16 cellular contexts compared by ENCODE assay signal in the genomic region with DNA sequence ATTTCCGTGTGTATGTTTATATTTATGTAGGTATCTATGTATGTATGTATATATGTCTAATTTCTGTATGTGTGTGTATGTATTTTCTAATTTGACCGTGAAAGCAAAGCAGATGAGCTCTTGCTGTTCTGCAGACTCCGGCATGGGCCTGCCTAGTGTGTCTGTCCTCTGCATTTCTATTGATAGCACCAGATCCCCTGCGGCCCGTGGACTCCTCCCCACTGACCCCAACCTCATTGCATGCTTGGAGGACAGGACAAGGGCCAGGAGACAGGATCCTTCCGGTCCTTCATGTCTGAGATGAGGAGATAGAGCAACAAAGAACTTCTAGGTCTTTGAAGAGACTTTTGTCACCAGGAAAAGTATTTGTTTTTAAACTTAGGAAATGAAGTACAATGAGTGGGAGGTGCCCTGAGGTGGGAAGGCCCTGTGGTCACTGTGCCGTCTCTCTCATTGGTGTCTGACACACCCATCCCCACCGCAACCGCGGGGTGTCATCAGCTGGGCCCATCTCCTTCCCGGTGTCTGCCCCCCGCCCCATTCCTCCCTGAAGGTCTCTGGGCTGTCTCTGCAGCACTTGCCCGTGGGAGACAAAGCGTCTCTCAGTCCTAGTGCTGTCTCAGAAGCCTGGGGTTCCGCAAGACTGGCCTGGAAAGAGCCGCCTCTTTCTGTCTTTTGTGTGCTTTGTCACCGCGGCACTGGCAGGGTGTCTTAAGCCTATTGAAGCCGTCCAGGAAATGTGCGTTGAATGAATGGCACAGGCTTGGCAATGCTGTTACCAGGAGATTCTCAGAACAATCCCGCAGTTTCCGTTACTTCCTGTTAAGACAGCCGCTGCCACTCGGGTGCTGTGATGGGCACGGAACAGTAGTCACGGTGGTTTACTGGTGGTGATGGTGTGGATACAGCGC.
DNase-seq lines count a peak whose midpoint lies in the region; ATAC-seq and TF ChIP-seq lines count a peak whose summit lies in the region.
"Had no signal": no experiment of that assay in that cellular context is flagged by ENCODE, and none has a peak within 500 bp of the region (broad histone marks: within the 10 kb centered on the region; RNA-seq: fewer than 3 reads in every experiment).

No MANE protein-coding gene starts in this region.

- H3K27me3 ChIP-seq in hepatocyte (no peaks in the 10 kb centered on the region), GM23338 (ENCODE audit: insufficient read depth) (no peaks in the 10 kb centered on the region)

- no peaks in the 10 kb centered on the region for H3K27me3 Mint-ChIP-seq in GM23338 (ENCODE audit: insufficient read depth, low read depth, poor library complexity)
- H3K27me3 Mint-ChIP-seq: activated naive CD8-positive, alpha-beta T cell treated with anti-CD3 and anti-CD28 coated beads for 36 hours had no signal

- TF ChIP-seq POLR2A in NB4 (IDR thresholded peaks at IDR 0.05; ENCODE audit: extremely low read depth, insufficient read length) = no peak

- H2AFZ ChIP-seq in hepatocyte (no peak overlapping the region), GM23338 (no peak overlapping the region)

- H3K4me3 Mint-ChIP-seq in stimulated activated effector memory CD8-positive, alpha-beta T cell treated with anti-CD3 and anti-CD28 coated beads, Interleukin-12 subunit alpha, Interleukin-12 subunit beta, amount 100 ng/mL, for 72 hours = peak overlapping the region; percentile 38
- H3K4me3 Mint-ChIP-seq in GM23338 = no peak overlapping the region
- H3K4me3 Mint-ChIP-seq: activated naive CD8-positive, alpha-beta T cell treated with anti-CD3 and anti-CD28 coated beads for 36 hours; mesothelial cell of epicardium; T-cell had no signal

- H3K27ac ChIP-seq in hepatocyte = peak overlapping the region; percentile 97
- no peak overlapping the region; the same call in 1 of the 2 replicates for H3K27ac ChIP-seq in GM23338 (ENCODE audit: low read depth)
- H3K27ac ChIP-seq: coronary artery, prostate gland had no signal

- peaks cover 15% of the 10 kb centered on the region for H3K36me3 Mint-ChIP-seq in stimulated activated effector memory CD8-positive, alpha-beta T cell treated with anti-CD3 and anti-CD28 coated beads, Interleukin-12 subunit alpha, Interleukin-12 subunit beta, amount 100 ng/mL, for 72 hours
- peaks cover 27% of the 10 kb centered on the region for H3K36me3 Mint-ChIP-seq in GM23338 (ENCODE audit: low read depth)
- H3K36me3 Mint-ChIP-seq: activated naive CD8-positive, alpha-beta T cell treated with anti-CD3 and anti-CD28 coated beads for 36 hours; T-cell had no signal

- H3F3A ChIP-seq in GM23338 (replicated peaks; ENCODE audit: low read depth) = no peaks in the 10 kb centered on the region

- no peaks in the 10 kb centered on the region for H3K36me3 ChIP-seq in hepatocyte (replicated peaks; ENCODE audit: insufficient read depth, low read depth)
- no peaks in the 10 kb centered on the region; the same call in 1 of the 2 replicates for H3K36me3 ChIP-seq in GM23338 (ENCODE audit: insufficient read depth)
- H3K36me3 ChIP-seq: prostate gland had no signal

- no peaks in the 10 kb centered on the region for H3K9me3 ChIP-seq in hepatocyte (ENCODE audit: low read depth)
- H3K9me3 ChIP-seq: prostate gland had no signal

- TF ChIP-seq CTCF in NB4 (IDR thresholded peaks at IDR 0.05; ENCODE audit: low read depth, low read length) (no peak), hepatocyte (IDR thresholded peaks at IDR 0.05; ENCODE audit: poor library complexity) (no peak), GM23338 (conservative IDR thresholded peaks at IDR 0.05; ENCODE audit: low read depth in 2 of 2) (no peak)

- no peaks in the 10 kb centered on the region for H3K9me3 Mint-ChIP-seq in stimulated activated effector memory CD8-positive, alpha-beta T cell treated with anti-CD3 and anti-CD28 coated beads, Interleukin-12 subunit alpha, Interleukin-12 subunit beta, amount 100 ng/mL, for 72 hours
- H3K9me3 Mint-ChIP-seq in GM23338 = no peaks in the 10 kb centered on the region
- H3K9me3 Mint-ChIP-seq: activated naive CD8-positive, alpha-beta T cell treated with anti-CD3 and anti-CD28 coated beads for 36 hours; mesothelial cell of epicardium; T-cell had no signal

- peaks cover 42% of the 10 kb centered on the region for H3K4me1 Mint-ChIP-seq in stimulated activated effector memory CD8-positive, alpha-beta T cell treated with anti-CD3 and anti-CD28 coated beads, Interleukin-12 subunit alpha, Interleukin-12 subunit beta, amount 100 ng/mL, for 72 hours
- H3K4me1 Mint-ChIP-seq in GM23338 = peaks cover 2% of the 10 kb centered on the region
- H3K4me1 Mint-ChIP-seq: activated naive CD8-positive, alpha-beta T cell treated with anti-CD3 and anti-CD28 coated beads for 36 hours; T-cell had no signal

- no peaks in the 10 kb centered on the region for H3K9me2 ChIP-seq in hepatocyte (replicated peaks; ENCODE audit: insufficient read depth)
- H3K9me2 ChIP-seq in GM23338 (ENCODE audit: insufficient read depth) = 0 out of 2 replicates have a peak, but pooled peaks cover 3% of the 10 kb centered on the region

- peak; percentile 57 for DNase-seq in NB4 (ENCODE audit: low read depth)
- DNase-seq in anterior cingulate cortex (lab: John Stamatoyannopoulos, UW) = peak in 32 of 58 donors; percentile 21 to 75 (median 40)
- no peak for DNase-seq in hepatocyte (ENCODE audit: low spot score)
- no peak for DNase-seq in stimulated activated effector memory CD8-positive, alpha-beta T cell treated with anti-CD3 and anti-CD28 coated beads, Interleukin-12 subunit alpha, Interleukin-12 subunit beta, amount 100 ng/mL, for 72 hours (ENCODE audit: low spot score in 2 of 2)
- no peak for DNase-seq in GM23338 (ENCODE audit: low spot score)
- no peak for DNase-seq in SIG-M5 treated with dmso at 0.1 percent for 504 hours (lab: John Stamatoyannopoulos, UW; ENCODE audit: unreplicated experiment)
- DNase-seq in NOMO-1 treated with DMSO at 0.1 percent for 48 hours (lab: John Stamatoyannopoulos, UW; ENCODE audit: unreplicated experiment) = no peak
- DNase-seq in putamen (ENCODE audit: low spot score) = no peak
- DNase-seq: activated naive CD8-positive, alpha-beta T cell treated with anti-CD3 and anti-CD28 coated beads for 36 hours; activated T-cell treated with anti-CD3 and anti-CD28 coated beads for 4 hours; NCI-H226; stimulated activated CD8-positive, alpha-beta memory T cell treated with anti-CD3 and anti-CD28 coated beads, Interleukin-4, amount 100 ng/mL, for 48 hours had no signal

- H3K4me1 ChIP-seq in hepatocyte (ENCODE audit: insufficient read depth) = peaks cover 11% of the 10 kb centered on the region
- no peaks in the 10 kb centered on the region for H3K4me1 ChIP-seq in GM23338 (ENCODE audit: insufficient read depth)
- H3K4me1 ChIP-seq: prostate gland had no signal

- ATAC-seq in stimulated activated effector memory CD8-positive, alpha-beta T cell treated with anti-CD3 and anti-CD28 coated beads, Interleukin-12 subunit alpha, Interleukin-12 subunit beta, amount 100 ng/mL, for 72 hours = peak; percentile 61
- ATAC-seq in GM23338 = no peak
- ATAC-seq: T-cell had no signal

- H3K4me2 ChIP-seq in hepatocyte (no peak overlapping the region), GM23338 (no peak overlapping the region)

- H4K20me1 ChIP-seq in hepatocyte (ENCODE audit: insufficient read depth, poor library complexity, severe bottlenecking) (no peaks in the 10 kb centered on the region), GM23338 (replicated peaks; ENCODE audit: insufficient read depth) (peaks cover 6% of the 10 kb centered on the region)

- peak overlapping the region; percentile 8 for H3K27ac Mint-ChIP-seq in stimulated activated effector memory CD8-positive, alpha-beta T cell treated with anti-CD3 and anti-CD28 coated beads, Interleukin-12 subunit alpha, Interleukin-12 subunit beta, amount 100 ng/mL, for 72 hours
- no peak overlapping the region for H3K27ac Mint-ChIP-seq in GM23338
- H3K27ac Mint-ChIP-seq: activated naive CD8-positive, alpha-beta T cell treated with anti-CD3 and anti-CD28 coated beads for 36 hours; mesothelial cell of epicardium; T-cell had no signal

- WGBS in hepatocyte (ENCODE audit: low lambda C conversion rate, missing lambda C conversion rate) = 95% methylated on average over 26 of the region's 27 CpGs

- no peak overlapping the region for H3K4me3 ChIP-seq in NB4 (ENCODE audit: low read depth, low read length)
- H3K4me3 ChIP-seq in hepatocyte = no peak overlapping the region
- no peak overlapping the region for H3K4me3 ChIP-seq in GM23338
- H3K4me3 ChIP-seq: coronary artery, prostate gland had no signal

- H3K79me2 ChIP-seq in hepatocyte (peaks cover 28% of the 10 kb centered on the region), GM23338 (replicated peaks; ENCODE audit: insufficient read depth) (peaks cover 29% of the 10 kb centered on the region)

TF ChIP-seq in GM23338, 12 proteins besides CTCF, POLR2A, EP300 and RAD21 (continues in another document):
- TF ChIP-seq EZH2 (IDR thresholded peaks at IDR 0.05; ENCODE audit: low read depth, unreplicated experiment) (no peak), CREB1 (CRISPR knock-in tag; IDR thresholded peaks at IDR 0.05; ENCODE audit: low read depth) (no peak), NANOG (IDR thresholded peaks at IDR 0.05; ENCODE audit: borderline replicate concordance) (no peak), ZNF114 (CRISPR knock-in tag; IDR thresholded peaks at IDR 0.05) (no peak)

Comparison
In these comparisons a context has a peak if more than half of its experiments do, and no peak if none do; other contexts are left out.
1. DNase-seq: peak in NB4 (single experiment) and anterior cingulate cortex (32 of 58); none in hepatocyte (single experiment), stimulated activated effector memory CD8-positive, alpha-beta T cell treated with anti-CD3 and anti-CD28 coated beads, Interleukin-12 subunit alpha, Interleukin-12 subunit beta, amount 100 ng/mL, for 72 hours (0 of 2), GM23338 (single experiment), SIG-M5 treated with dmso at 0.1 percent for 504 hours (single experiment), NOMO-1 treated with DMSO at 0.1 percent for 48 hours (single experiment) and putamen (single experiment).